1 cellular context compared by ENCODE assay signal in genomic region chr9:113504725-113505590, GRCh38.
TF ChIP-seq lines count a peak whose summit lies in the region.

No MANE protein-coding gene starts in this region.

TF ChIP-seq in H1, 55 proteins besides CTCF, POLR2A, EP300 and RAD21:
- TF ChIP-seq SP2 (IDR thresholded peaks at IDR 0.05; ENCODE audit: low read length) (no peak), BRCA1 (IDR thresholded peaks at IDR 0.05; ENCODE audit: low read depth, low read length) (no peak), RFX5 (IDR thresholded peaks at IDR 0.05; ENCODE audit: borderline replicate concordance, low read depth, low read length) (no peak)
